In the genomic region with DNA sequence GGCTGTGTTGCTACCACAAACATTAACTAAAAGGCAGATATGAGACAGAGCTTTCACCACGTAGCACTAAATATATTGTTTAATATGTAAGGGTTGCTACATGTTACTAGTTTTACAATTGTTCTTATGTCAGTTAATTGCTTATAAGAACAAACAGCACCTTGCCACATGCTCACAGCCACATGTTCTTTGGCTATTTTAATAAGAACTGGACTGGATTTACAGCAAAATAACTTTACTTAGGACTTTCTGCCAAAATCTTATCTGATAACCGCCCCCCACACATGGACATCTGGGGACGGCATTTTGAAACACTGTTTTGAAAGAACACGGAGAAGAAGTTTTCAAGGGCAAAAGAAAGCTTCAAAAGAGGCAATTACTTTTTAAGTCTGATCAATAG, we compare ENCODE assay signal across 26 cellular contexts. TPM values are rescaled to one million over a fixed set of nuclear protein-coding genes. Genes with fewer than 3 reads are reported as not detected.
A peak's percentile ranks its signal among the peaks of the same experiment; 100 is the strongest.
DNase-seq lines count a peak whose midpoint lies in the region; ATAC-seq and TF ChIP-seq lines count a peak whose summit lies in the region.
"Had no signal": no experiment of that assay in that cellular context is flagged by ENCODE, and none has a peak within 500 bp of the region (broad histone marks: within the 10 kb centered on the region; RNA-seq: fewer than 3 reads in every experiment).

No MANE protein-coding gene starts in this region.

- TF ChIP-seq EP300 in esophagus muscularis mucosa (IDR thresholded peaks at IDR 0.05) = no peak

- TF ChIP-seq CTCF in NB4 (IDR thresholded peaks at IDR 0.05; ENCODE audit: low read depth, low read length) (no peak), esophagus muscularis mucosa (IDR thresholded peaks at IDR 0.05) (no peak)

- intact Hi-C loops in esophagus muscularis mucosa (cut with DNase I) = no loop called here

- DNase-seq in CD4-positive, CD25-positive, alpha-beta regulatory T cell = no peak
- DNase-seq in NB4 (ENCODE audit: low read depth) (peak; percentile 44), esophagus muscularis mucosa (ENCODE audit: extremely low spot score) (no peak), H4 (ENCODE audit: low spot score) (no peak), SKM-1 treated with dmso at 0.1 percent for 144 hours (lab: John Stamatoyannopoulos, UW; ENCODE audit: unreplicated experiment) (no peak)
- DNase-seq: activated CD4-positive, alpha-beta T cell treated with anti-CD3 and anti-CD28 coated beads, Interleukin-2, amount 50 U/mL, for 1 hour; activated CD4-positive, CD25-positive, alpha-beta regulatory T cell; activated effector memory CD4-positive, alpha-beta T cell treated with anti-CD3 and anti-CD28 coated beads, Interleukin-2, amount 50 U/mL, for 16 hours; activated naive CD8-positive, alpha-beta T cell treated with anti-CD3 and anti-CD28 coated beads for 36 hours; activated T-cell treated with anti-CD3 and anti-CD28 coated beads, Interleukin-2, amount 50 U/mL, for 24 hours; AML-193; CD4-positive, alpha-beta T cell; endodermal cell; NCI-H1092; NCI-H187; NCI-H446 treated with DMSO at 0.1 percent for 48 hours; NCI-H774; posterior cingulate gyrus; SJCRH30; stimulated activated CD4-positive, alpha-beta T cell treated with anti-CD3 and anti-CD28 coated beads, Interleukin-4, amount 100 ng/mL, for 24 hours; upper lobe of right lung had no signal

- H3K36me3 ChIP-seq in CD4-positive, CD25-positive, alpha-beta regulatory T cell (ENCODE audit: control insufficient read depth, insufficient read depth, low read length) = no peaks in the 10 kb centered on the region
- H3K36me3 ChIP-seq in esophagus muscularis mucosa (no peaks in the 10 kb centered on the region), rectal smooth muscle tissue (ENCODE audit: control insufficient read depth, insufficient read depth, low read length) (no peaks in the 10 kb centered on the region)
- H3K36me3 ChIP-seq: SJCRH30, upper lobe of right lung had no signal

- peak overlapping the region; percentile 63 for H3K27ac ChIP-seq in CD4-positive, CD25-positive, alpha-beta regulatory T cell (ENCODE audit: insufficient read depth, low read length, poor library complexity, severe bottlenecking)
- peak overlapping the region in 3 of 4 donors; percentile 34 to 69 (median 48) for H3K27ac ChIP-seq in esophagus muscularis mucosa (replicated peaks in 1 of 4)
- peak overlapping the region; percentile 71 for H3K27ac ChIP-seq in rectal smooth muscle tissue (ENCODE audit: low read depth, low read length)
- H3K27ac ChIP-seq: SJCRH30, upper lobe of right lung had no signal

- H3K4me1 ChIP-seq in CD4-positive, CD25-positive, alpha-beta regulatory T cell (ENCODE audit: control insufficient read depth, insufficient read depth, low read length, poor library complexity, severe bottlenecking) = peaks cover 46% of the 10 kb centered on the region
- H3K4me1 ChIP-seq in esophagus muscularis mucosa = peaks cover 29 to 64% (median 61%) of the 10 kb centered on the region in 4 donors
- H3K4me1 ChIP-seq in rectal smooth muscle tissue (ENCODE audit: control insufficient read depth, insufficient read depth, low read length) = peaks cover 22% of the 10 kb centered on the region
- H3K4me1 ChIP-seq: SJCRH30 had no signal

- no peak for ATAC-seq in CD4-positive, CD25-positive, alpha-beta regulatory T cell (ENCODE audit: low read depth in 2 of 2)
- ATAC-seq in HG03135 (IDR thresholded peaks at IDR 0.05; ENCODE audit: unreplicated experiment) = no peak
- ATAC-seq: sciatic nerve, upper lobe of right lung had no signal

- H3K27me3 Mint-ChIP-seq in CD4-positive, CD25-positive, alpha-beta regulatory T cell = no peaks in the 10 kb centered on the region
- H3K27me3 Mint-ChIP-seq: activated T-cell treated with anti-CD3 and anti-CD28 coated beads, Interleukin-2, amount 50 U/mL, for 24 hours; CD4-positive, alpha-beta T cell; dendritic cell treated with granulocyte-macrophage colony-stimulating factor and Interleukin-4, amounts not matched to agents 40 ng/mL and 50 ng/mL, for 4 days; memory B cell had no signal

- H3K9ac ChIP-seq in rectal smooth muscle tissue (ENCODE audit: low read length) = no peak overlapping the region

- peak overlapping the region; percentile 35 for H3K4me3 ChIP-seq in CD4-positive, CD25-positive, alpha-beta regulatory T cell (ENCODE audit: low read depth, low read length)
- H3K4me3 ChIP-seq in NB4 (ENCODE audit: low read depth, low read length) = no peak overlapping the region
- H3K4me3 ChIP-seq in esophagus muscularis mucosa = no peak overlapping the region
- H3K4me3 ChIP-seq in rectal smooth muscle tissue (ENCODE audit: low read length) = no peak overlapping the region
- H3K4me3 ChIP-seq: SJCRH30, upper lobe of right lung had no signal

- peak overlapping the region in 2 of 4 donors; percentile 20 to 50 for H3K4me3 Mint-ChIP-seq in CD4-positive, CD25-positive, alpha-beta regulatory T cell
- H3K4me3 Mint-ChIP-seq: activated naive CD8-positive, alpha-beta T cell treated with anti-CD3 and anti-CD28 coated beads for 36 hours; activated T-cell treated with anti-CD3 and anti-CD28 coated beads, Interleukin-2, amount 50 U/mL, for 24 hours; CD4-positive, alpha-beta T cell; dendritic cell treated with granulocyte-macrophage colony-stimulating factor and Interleukin-4, amounts not matched to agents 40 ng/mL and 50 ng/mL, for 4 days; endodermal cell; memory B cell had no signal

- TF ChIP-seq POLR2A in NB4 (IDR thresholded peaks at IDR 0.05; ENCODE audit: extremely low read depth, insufficient read length) (no peak), esophagus muscularis mucosa (IDR thresholded peaks at IDR 0.05; ENCODE audit: low read depth) (no peak)

- no peaks in the 10 kb centered on the region for H3K9me3 ChIP-seq in CD4-positive, CD25-positive, alpha-beta regulatory T cell (ENCODE audit: control insufficient read depth in 2 of 2, low read length in 2 of 2)
- no peaks in the 10 kb centered on the region for H3K9me3 ChIP-seq in esophagus muscularis mucosa
- H3K9me3 ChIP-seq: SJCRH30, upper lobe of right lung had no signal

- no peaks in the 10 kb centered on the region for H3K27me3 ChIP-seq in CD4-positive, CD25-positive, alpha-beta regulatory T cell (ENCODE audit: control insufficient read depth, insufficient read depth, low read length)
- H3K27me3 ChIP-seq in esophagus muscularis mucosa (no peaks in the 10 kb centered on the region), rectal smooth muscle tissue (ENCODE audit: control insufficient read depth, insufficient read depth, low read length) (no peaks in the 10 kb centered on the region)
- H3K27me3 ChIP-seq: SJCRH30, upper lobe of right lung had no signal

- no peaks in the 10 kb centered on the region for H3K9me3 Mint-ChIP-seq in CD4-positive, CD25-positive, alpha-beta regulatory T cell
- H3K9me3 Mint-ChIP-seq: activated naive CD8-positive, alpha-beta T cell treated with anti-CD3 and anti-CD28 coated beads for 36 hours; activated T-cell treated with anti-CD3 and anti-CD28 coated beads, Interleukin-2, amount 50 U/mL, for 24 hours; CD4-positive, alpha-beta T cell; dendritic cell treated with granulocyte-macrophage colony-stimulating factor and Interleukin-4, amounts not matched to agents 40 ng/mL and 50 ng/mL, for 4 days; endodermal cell; memory B cell had no signal

- peaks cover 14% of the 10 kb centered on the region for H3K36me3 Mint-ChIP-seq in CD4-positive, CD25-positive, alpha-beta regulatory T cell

- H3K4me1 Mint-ChIP-seq in CD4-positive, CD25-positive, alpha-beta regulatory T cell = peaks cover 25 to 46% (median 39%) of the 10 kb centered on the region in 4 donors

- peak overlapping the region; percentile 66 to 86 (median 79) for H3K27ac Mint-ChIP-seq in CD4-positive, CD25-positive, alpha-beta regulatory T cell
- H3K27ac Mint-ChIP-seq: activated naive CD8-positive, alpha-beta T cell treated with anti-CD3 and anti-CD28 coated beads for 36 hours; activated T-cell treated with anti-CD3 and anti-CD28 coated beads, Interleukin-2, amount 50 U/mL, for 24 hours; CD4-positive, alpha-beta T cell; dendritic cell treated with granulocyte-macrophage colony-stimulating factor and Interleukin-4, amounts not matched to agents 40 ng/mL and 50 ng/mL, for 4 days; endodermal cell; memory B cell had no signal

- 33% methylated on average over 4 of the region's 4 CpGs for WGBS in esophagus muscularis mucosa

RNA-seq across cellular contexts. Expression of gene JAZF1, which starts 45.3 kb away (rescaled TPM):
- 30.7 TPM for total RNA-seq in CD4-positive, CD25-positive, alpha-beta regulatory T cell
- polyA plus RNA-seq in CD4-positive, CD25-positive, alpha-beta regulatory T cell = 10 to 100 TPM in 1 of 4 donors, 1 to 10 TPM in 3; 6.4 to 13.3 (median 7.5) TPM
- 10 to 100 TPM; 29.3 to 33.8 (median 30.1) TPM for total RNA-seq in esophagus muscularis mucosa
- total RNA-seq in H4 (2014; rRNA removed; shearing (Covaris generic)) = 13.3 and 20.6 TPM in 2 replicates
